In the genomic region with DNA sequence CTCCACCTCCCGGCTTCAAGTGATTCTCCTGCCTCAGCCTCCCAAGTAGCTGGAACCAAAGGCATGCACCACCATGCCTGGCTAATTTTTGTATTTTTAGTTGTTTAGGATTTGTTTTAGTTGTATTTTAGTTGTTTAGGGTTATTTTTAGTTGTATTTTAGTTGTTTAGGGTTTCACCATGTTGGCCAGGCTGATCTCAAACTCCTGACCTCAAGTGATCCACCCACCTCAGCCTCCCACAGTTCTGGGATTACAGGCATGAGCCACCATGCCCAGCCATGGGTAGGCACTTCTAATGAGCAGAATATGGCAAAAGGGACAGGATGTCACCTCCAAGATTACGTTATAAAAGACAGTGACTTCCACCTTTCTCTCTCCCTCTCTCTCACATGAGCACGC, we compare ENCODE assay signal across 2 cellular contexts. TPM values are rescaled to one million over a fixed set of nuclear protein-coding genes. Genes with fewer than 3 reads are reported as not detected.
"Had no signal": no experiment of that assay in that cellular context is flagged by ENCODE, and none has a peak within 500 bp of the region (broad histone marks: within the 10 kb centered on the region; RNA-seq: fewer than 3 reads in every experiment).

No MANE protein-coding gene starts in this region.

RNA-seq across cellular contexts. Expression of a gene that starts 20.3 kb away (rescaled TPM):
- total RNA-seq: naive thymus-derived CD8-positive, alpha-beta T cell; pulmonary artery endothelial cell had no signal
